In genomic region chr1:53162621-53163020, GRCh38 we compare ENCODE assay signal across 18 cellular contexts. TPM values are rescaled to one million over a fixed set of nuclear protein-coding genes. Genes with fewer than 3 reads are reported as not detected.
DNase-seq lines count a peak whose midpoint lies in the region; ATAC-seq and TF ChIP-seq lines count a peak whose summit lies in the region.
"Had no signal": no experiment of that assay in that cellular context is flagged by ENCODE, and none has a peak within 500 bp of the region (broad histone marks: within the 10 kb centered on the region; RNA-seq: fewer than 3 reads in every experiment).

No MANE protein-coding gene starts in this region.

- no peaks in the 10 kb centered on the region for H4K20me1 ChIP-seq in H9 (ENCODE audit: control insufficient read depth, insufficient read depth, insufficient read length)

- no peaks in the 10 kb centered on the region for H3K79me2 ChIP-seq in H9 (ENCODE audit: insufficient read depth, low read length)

- no peak overlapping the region for H3T11ph ChIP-seq in H9 (ENCODE audit: low read length)

- no peak overlapping the region for H3K27ac ChIP-seq in H9 (ENCODE audit: insufficient read length, low read depth, low read length)

- H3K27ac Mint-ChIP-seq in H9: peak overlapping the region in 2 of 3 experiments; percentile 6 to 54; a peak in 2 of 7 replicates
- H3K27ac Mint-ChIP-seq: CD4-positive, CD25-positive, alpha-beta regulatory T cell had no signal

- H4K8ac ChIP-seq in H9 (replicated peaks; ENCODE audit: insufficient read length, low read depth, low read length): no peak overlapping the region

- no peaks in the 10 kb centered on the region for H3K36me3 Mint-ChIP-seq in H9 (ENCODE audit: insufficient read depth in 1 of 3, low read depth in 3 of 3)
- H3K36me3 Mint-ChIP-seq: CD4-positive, CD25-positive, alpha-beta regulatory T cell had no signal

- WGBS in H9 (ENCODE audit: extremely low coverage, insufficient read length, low lambda C conversion rate): no CpG with 5 or more reads among the region's 5 CpGs

- TF ChIP-seq CTCF in H9 (conservative IDR thresholded peaks at IDR 0.05) (no peak), choroid plexus epithelial cell (conservative IDR thresholded peaks at IDR 0.05; ENCODE audit: low read depth, low read length) (no peak)

- H2AFZ ChIP-seq in H9 (ENCODE audit: low read length): no peak overlapping the region

- H3K4me2 ChIP-seq in H9 (ENCODE audit: insufficient read depth, insufficient read length, low read length): no peak overlapping the region

- H3K9ac ChIP-seq in H9 (ENCODE audit: extremely low read depth, insufficient read length, low read length): no peak overlapping the region

- no peak overlapping the region for H2BK12ac ChIP-seq in H9 (ENCODE audit: insufficient read length, low read depth, low read length)

- no peak overlapping the region for H4K91ac ChIP-seq in H9 (ENCODE audit: insufficient read length, low read depth, low read length)

- H3K9me3 ChIP-seq in H9 (ENCODE audit: control insufficient read depth, low read depth, low read length): no peaks in the 10 kb centered on the region
- H3K9me3 ChIP-seq: BE2C, Caco-2 had no signal

- H3K27me3 ChIP-seq in H9 (ENCODE audit: insufficient read depth, low read length): no peaks in the 10 kb centered on the region
- H3K27me3 ChIP-seq: BE2C had no signal

- H2BK5ac ChIP-seq in H9 (ENCODE audit: insufficient read length, low read length): no peak overlapping the region

- no peak overlapping the region for H2BK120ac ChIP-seq in H9 (ENCODE audit: low read depth, low read length, poor library complexity, severe bottlenecking)

- H3K27me3 Mint-ChIP-seq in H9 (ENCODE audit: low read depth): peaks cover 2% of the 10 kb centered on the region

- H3K56ac ChIP-seq in H9 (ENCODE audit: insufficient read length, low read depth, low read length): no peak overlapping the region

- peaks cover 32 to 40% of the 10 kb centered on the region in 2 experiments for H3K4me1 Mint-ChIP-seq in H9
- H3K4me1 Mint-ChIP-seq: CD4-positive, CD25-positive, alpha-beta regulatory T cell had no signal

- no peak overlapping the region for H3K4me3 ChIP-seq in choroid plexus epithelial cell (ENCODE audit: low read depth, low read length)

- H3K23ac ChIP-seq in H9 (ENCODE audit: insufficient read length, low read depth, low read length): no peak overlapping the region

- ATAC-seq in GM18909 (IDR thresholded peaks at IDR 0.05; ENCODE audit: poor library complexity, unreplicated experiment): no peak
- no peak for ATAC-seq in HG02763 (IDR thresholded peaks at IDR 0.05; ENCODE audit: unreplicated experiment)

- peaks cover 3% of the 10 kb centered on the region; the same call in 1 of the 2 replicates for H3K4me1 ChIP-seq in H9 (ENCODE audit: insufficient read depth, low read length)
- H3K4me1 ChIP-seq: BE2C had no signal

- no peak overlapping the region for H2BK15ac ChIP-seq in H9 (ENCODE audit: low read depth, low read length)

- H3K4ac ChIP-seq in H9 (ENCODE audit: low read depth, low read length): no peak overlapping the region

- no peaks in the 10 kb centered on the region for H3K9me3 Mint-ChIP-seq in H9

- H3K14ac ChIP-seq in H9 (ENCODE audit: insufficient read depth, low read length): no peak overlapping the region

- no peak overlapping the region for H2BK20ac ChIP-seq in H9 (ENCODE audit: low read depth, low read length, poor library complexity, severe bottlenecking)

- H3K4me3 Mint-ChIP-seq in H9: no peak overlapping the region
- H3K4me3 Mint-ChIP-seq: CD4-positive, CD25-positive, alpha-beta regulatory T cell had no signal

- H2AK5ac ChIP-seq in H9 (ENCODE audit: insufficient read length, low read length): no peak overlapping the region

- DNase-seq in EH (ENCODE audit: low read depth) (peak; percentile 21), H9 (no peak), choroid plexus epithelial cell (ENCODE audit: low read depth) (peak; percentile 39), iris pigment epithelial cell (ENCODE audit: low read depth) (peak; percentile 45)
- no peak for DNase-seq in activated CD4-positive, alpha-beta T cell treated with anti-CD3 and anti-CD28 coated beads, Interleukin-2, amount 50 U/mL, for 4 hours
- no peak for DNase-seq in central memory CD4-positive, alpha-beta T cell
- DNase-seq: ACHN; BE2C; C1 segment of cervical spinal cord; Caco-2; CD4-positive, CD25-positive, alpha-beta regulatory T cell; GDM1; HCEC 1CT; KBM-7 had no signal

- H3K23me2 ChIP-seq in H9 (ENCODE audit: insufficient read length, low read depth, low read length, poor library complexity, severe bottlenecking): no peaks in the 10 kb centered on the region

- no peaks in the 10 kb centered on the region for H3K79me1 ChIP-seq in H9 (ENCODE audit: insufficient read depth, low read depth, low read length, poor library complexity, severe bottlenecking)

- no peak overlapping the region for H4K5ac ChIP-seq in H9 (ENCODE audit: insufficient read length, low read depth, low read length)

- H3K18ac ChIP-seq in H9 (ENCODE audit: insufficient read length, low read depth, low read length): no peak overlapping the region

RNA-seq across cellular contexts. Expression of gene SLC1A7, which starts 20.2 kb away (rescaled TPM):
- not detected in 2 replicates for total RNA-seq in H9 (2021)
- total RNA-seq: A172; Caco-2; CD4-positive, CD25-positive, alpha-beta regulatory T cell; LHCN-M2 had no signal

RNA-seq across cellular contexts. Expression of gene CPT2, which starts 34.0 kb away (rescaled TPM):
- total RNA-seq in H9 (2021): 28.9 and 33.2 TPM in 2 replicates

RNA-seq across cellular contexts. Expression of gene CZIB, which starts 57.8 kb away (rescaled TPM):
- total RNA-seq in H9 (2021): 67.0 and 73.2 TPM in 2 replicates

Comparison
In these comparisons a context has a peak if more than half of its experiments do, and no peak if none do; other contexts are left out.
1. DNase-seq: peak in EH (single experiment), choroid plexus epithelial cell (single experiment) and iris pigment epithelial cell (single experiment); none in H9 (single experiment), activated CD4-positive, alpha-beta T cell treated with anti-CD3 and anti-CD28 coated beads, Interleukin-2, amount 50 U/mL, for 4 hours (0 of 2) and central memory CD4-positive, alpha-beta T cell (single experiment).